Comparison of ENCODE assay signal across 2 cellular contexts in the genomic region with DNA sequence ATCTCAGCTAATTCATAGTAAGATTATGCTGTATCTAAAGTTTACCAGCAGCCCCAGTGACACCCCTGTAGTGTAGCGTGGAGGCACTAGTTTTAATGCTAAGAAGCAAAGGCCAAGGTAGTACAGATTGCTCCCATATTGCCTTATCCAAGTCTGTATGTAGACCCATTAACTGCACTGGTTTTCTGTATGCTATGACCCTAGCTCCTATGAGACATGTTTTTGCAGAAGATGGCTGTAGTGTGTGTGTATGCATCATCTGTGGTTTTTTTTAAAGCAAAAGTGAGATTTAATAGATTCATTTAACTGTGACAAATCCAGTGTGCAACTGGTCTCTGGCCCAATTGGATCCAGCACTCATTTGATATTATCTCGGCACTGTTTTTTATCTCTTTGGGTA.
TF ChIP-seq lines count a peak whose summit lies in the region.

No MANE protein-coding gene starts in this region.

TF ChIP-seq in IMR-90, 13 proteins besides CTCF, POLR2A, EP300 and RAD21:
- no peak for TF ChIP-seq RCOR1 (IDR thresholded peaks at IDR 0.05; ENCODE audit: insufficient replicate concordance, low read length)
- TF ChIP-seq RFX5 (IDR thresholded peaks at IDR 0.05; ENCODE audit: low read depth, low read length) = no peak
- TF ChIP-seq SMC3 (IDR thresholded peaks at IDR 0.05; ENCODE audit: low read depth, low read length) = no peak
- TF ChIP-seq FOS (IDR thresholded peaks at IDR 0.05; ENCODE audit: low read depth, low read length) = no peak
- TF ChIP-seq NFE2L2 (IDR thresholded peaks at IDR 0.05; ENCODE audit: low read depth, low read length) = no peak
- TF ChIP-seq, protein P1, sequence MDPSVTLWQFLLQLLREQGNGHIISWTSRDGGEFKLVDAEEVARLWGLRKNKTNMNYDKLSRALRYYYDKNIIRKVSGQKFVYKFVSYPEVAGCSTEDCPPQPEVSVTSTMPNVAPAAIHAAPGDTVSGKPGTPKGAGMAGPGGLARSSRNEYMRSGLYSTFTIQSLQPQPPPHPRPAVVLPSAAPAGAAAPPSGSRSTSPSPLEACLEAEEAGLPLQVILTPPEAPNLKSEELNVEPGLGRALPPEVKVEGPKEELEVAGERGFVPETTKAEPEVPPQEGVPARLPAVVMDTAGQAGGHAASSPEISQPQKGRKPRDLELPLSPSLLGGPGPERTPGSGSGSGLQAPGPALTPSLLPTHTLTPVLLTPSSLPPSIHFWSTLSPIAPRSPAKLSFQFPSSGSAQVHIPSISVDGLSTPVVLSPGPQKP (IDR thresholded peaks at IDR 0.05; ENCODE audit: borderline replicate concordance, low read depth, low read length) = no peak
- TF ChIP-seq MAZ (IDR thresholded peaks at IDR 0.05; ENCODE audit: borderline replicate concordance, low read depth, low read length) = no peak
- TF ChIP-seq, protein P2, sequence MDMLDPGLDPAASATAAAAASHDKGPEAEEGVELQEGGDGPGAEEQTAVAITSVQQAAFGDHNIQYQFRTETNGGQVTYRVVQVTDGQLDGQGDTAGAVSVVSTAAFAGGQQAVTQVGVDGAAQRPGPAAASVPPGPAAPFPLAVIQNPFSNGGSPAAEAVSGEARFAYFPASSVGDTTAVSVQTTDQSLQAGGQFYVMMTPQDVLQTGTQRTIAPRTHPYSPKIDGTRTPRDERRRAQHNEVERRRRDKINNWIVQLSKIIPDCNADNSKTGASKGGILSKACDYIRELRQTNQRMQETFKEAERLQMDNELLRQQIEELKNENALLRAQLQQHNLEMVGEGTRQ (IDR thresholded peaks at IDR 0.05; ENCODE audit: low read depth, low read length) = no peak
- TF ChIP-seq BHLHE40 (IDR thresholded peaks at IDR 0.05; ENCODE audit: low read depth, low read length) = no peak
TF ChIP-seq in IMR-90: peak in this region for 0.

TF ChIP-seq in GM12878, 131 proteins besides CTCF, POLR2A, EP300 and RAD21:
- TF ChIP-seq CREB1 (IDR thresholded peaks at IDR 0.05; ENCODE audit: low read depth) (no peak), SMAD1 (IDR thresholded peaks at IDR 0.05; ENCODE audit: low read depth, partially characterized antibody) (no peak), EED (IDR thresholded peaks at IDR 0.05; ENCODE audit: low read depth) (no peak), SMARCA5 (IDR thresholded peaks at IDR 0.05) (no peak), POLR2AphosphoS5 (IDR thresholded peaks at IDR 0.05; ENCODE audit: low read length) (no peak), PAX8 (IDR thresholded peaks at IDR 0.05) (no peak), BMI1 (IDR thresholded peaks at IDR 0.05; ENCODE audit: borderline replicate concordance) (no peak), DPF2 (IDR thresholded peaks at IDR 0.05) (no peak)
- TF ChIP-seq, protein P3, sequence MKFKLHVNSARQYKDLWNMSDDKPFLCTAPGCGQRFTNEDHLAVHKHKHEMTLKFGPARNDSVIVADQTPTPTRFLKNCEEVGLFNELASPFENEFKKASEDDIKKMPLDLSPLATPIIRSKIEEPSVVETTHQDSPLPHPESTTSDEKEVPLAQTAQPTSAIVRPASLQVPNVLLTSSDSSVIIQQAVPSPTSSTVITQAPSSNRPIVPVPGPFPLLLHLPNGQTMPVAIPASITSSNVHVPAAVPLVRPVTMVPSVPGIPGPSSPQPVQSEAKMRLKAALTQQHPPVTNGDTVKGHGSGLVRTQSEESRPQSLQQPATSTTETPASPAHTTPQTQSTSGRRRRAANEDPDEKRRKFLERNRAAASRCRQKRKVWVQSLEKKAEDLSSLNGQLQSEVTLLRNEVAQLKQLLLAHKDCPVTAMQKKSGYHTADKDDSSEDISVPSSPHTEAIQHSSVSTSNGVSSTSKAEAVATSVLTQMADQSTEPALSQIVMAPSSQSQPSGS (IDR thresholded peaks at IDR 0.05; ENCODE audit: low read length) = no peak
- TF ChIP-seq, protein P2 (IDR thresholded peaks at IDR 0.05; ENCODE audit: borderline replicate concordance, low read depth, low read length) = no peak
- TF ChIP-seq, protein P4, sequence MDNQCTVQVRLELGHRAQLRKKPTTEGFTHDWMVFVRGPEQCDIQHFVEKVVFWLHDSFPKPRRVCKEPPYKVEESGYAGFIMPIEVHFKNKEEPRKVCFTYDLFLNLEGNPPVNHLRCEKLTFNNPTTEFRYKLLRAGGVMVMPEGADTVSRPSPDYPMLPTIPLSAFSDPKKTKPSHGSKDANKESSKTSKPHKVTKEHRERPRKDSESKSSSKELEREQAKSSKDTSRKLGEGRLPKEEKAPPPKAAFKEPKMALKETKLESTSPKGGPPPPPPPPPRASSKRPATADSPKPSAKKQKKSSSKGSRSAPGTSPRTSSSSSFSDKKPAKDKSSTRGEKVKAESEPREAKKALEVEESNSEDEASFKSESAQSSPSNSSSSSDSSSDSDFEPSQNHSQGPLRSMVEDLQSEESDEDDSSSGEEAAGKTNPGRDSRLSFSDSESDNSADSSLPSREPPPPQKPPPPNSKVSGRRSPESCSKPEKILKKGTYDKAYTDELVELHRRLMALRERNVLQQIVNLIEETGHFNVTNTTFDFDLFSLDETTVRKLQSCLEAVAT (IDR thresholded peaks at IDR 0.05) = no peak
- TF ChIP-seq, protein P5, sequence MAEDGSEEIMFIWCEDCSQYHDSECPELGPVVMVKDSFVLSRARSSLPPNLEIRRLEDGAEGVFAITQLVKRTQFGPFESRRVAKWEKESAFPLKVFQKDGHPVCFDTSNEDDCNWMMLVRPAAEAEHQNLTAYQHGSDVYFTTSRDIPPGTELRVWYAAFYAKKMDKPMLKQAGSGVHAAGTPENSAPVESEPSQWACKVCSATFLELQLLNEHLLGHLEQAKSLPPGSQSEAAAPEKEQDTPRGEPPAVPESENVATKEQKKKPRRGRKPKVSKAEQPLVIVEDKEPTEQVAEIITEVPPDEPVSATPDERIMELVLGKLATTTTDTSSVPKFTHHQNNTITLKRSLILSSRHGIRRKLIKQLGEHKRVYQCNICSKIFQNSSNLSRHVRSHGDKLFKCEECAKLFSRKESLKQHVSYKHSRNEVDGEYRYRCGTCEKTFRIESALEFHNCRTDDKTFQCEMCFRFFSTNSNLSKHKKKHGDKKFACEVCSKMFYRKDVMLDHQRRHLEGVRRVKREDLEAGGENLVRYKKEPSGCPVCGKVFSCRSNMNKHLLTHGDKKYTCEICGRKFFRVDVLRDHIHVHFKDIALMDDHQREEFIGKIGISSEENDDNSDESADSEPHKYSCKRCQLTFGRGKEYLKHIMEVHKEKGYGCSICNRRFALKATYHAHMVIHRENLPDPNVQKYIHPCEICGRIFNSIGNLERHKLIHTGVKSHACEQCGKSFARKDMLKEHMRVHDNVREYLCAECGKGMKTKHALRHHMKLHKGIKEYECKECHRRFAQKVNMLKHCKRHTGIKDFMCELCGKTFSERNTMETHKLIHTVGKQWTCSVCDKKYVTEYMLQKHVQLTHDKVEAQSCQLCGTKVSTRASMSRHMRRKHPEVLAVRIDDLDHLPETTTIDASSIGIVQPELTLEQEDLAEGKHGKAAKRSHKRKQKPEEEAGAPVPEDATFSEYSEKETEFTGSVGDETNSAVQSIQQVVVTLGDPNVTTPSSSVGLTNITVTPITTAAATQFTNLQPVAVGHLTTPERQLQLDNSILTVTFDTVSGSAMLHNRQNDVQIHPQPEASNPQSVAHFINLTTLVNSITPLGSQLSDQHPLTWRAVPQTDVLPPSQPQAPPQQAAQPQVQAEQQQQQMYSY (CRISPR knock-in tag; IDR thresholded peaks at IDR 0.05) = no peak
TF ChIP-seq in GM12878: peak in this region for 0.
